8 cellular contexts compared by ENCODE assay signal in genomic region chr16:31868701-31869167, GRCh38. TPM values are rescaled to one million over a fixed set of nuclear protein-coding genes. Genes with fewer than 3 reads are reported as not detected.
DNase-seq lines count a peak whose midpoint lies in the region; ATAC-seq, FAIRE-seq and TF ChIP-seq lines count a peak whose summit lies in the region.

No MANE protein-coding gene starts in this region.

- POLR2A ChIA-PET in H1 (lab: Charles Lee; ENCODE audit: partially characterized antibody), result interaction anchor here (0.6 kb wide), 1 partner anchor 52 kb away, joined by 3 read pairs; no protein-coding TSS in a partner anchor

- no peak overlapping the region for H2BK12ac ChIP-seq in H1 (ENCODE audit: low read depth, low read length)

- no peaks in the 10 kb centered on the region for H4K20me1 ChIP-seq in H1 (replicated peaks in 1 of 2; ENCODE audit: control insufficient read depth in 1 of 2, insufficient read depth in 2 of 2, low read length in 2 of 2)

- no peak overlapping the region for H4K8ac ChIP-seq in H1 (ENCODE audit: extremely low read depth, insufficient read depth, low read length)

- H3K4me3 ChIP-seq in H1 (ENCODE audit: extremely low read depth in 1 of 4, insufficient read depth in 2 of 4, low read depth in 3 of 4, low read length in 4 of 4), result no peak overlapping the region

- no peak overlapping the region for H3K4me2 ChIP-seq in H1 (ENCODE audit: insufficient read depth in 1 of 2, low read depth in 2 of 2, low read length in 2 of 2)

- peak; percentile 31 for ATAC-seq in HG03442 (IDR thresholded peaks at IDR 0.05; ENCODE audit: unreplicated experiment)

- TF ChIP-seq CTCF in H1 (IDR thresholded peaks at IDR 0.05; ENCODE audit: control extremely low read depth in 1 of 3, insufficient read depth in 1 of 3, low read depth in 1 of 3, low read length in 3 of 3), result peak; percentile 30 to 64 (median 58)

- H2BK20ac ChIP-seq in H1 (ENCODE audit: low read length), result no peak overlapping the region

- FAIRE-seq in H1 (lab: Jason Lieb, UNC), result no peak

- no peak overlapping the region for H3K56ac ChIP-seq in H1 (replicated peaks; ENCODE audit: insufficient read length, low read depth, low read length)

- H3K4ac ChIP-seq in H1 (replicated peaks; ENCODE audit: insufficient read length, low read depth, low read length), result no peak overlapping the region

- no peak overlapping the region for H2BK15ac ChIP-seq in H1 (ENCODE audit: low read length)

- no peaks in the 10 kb centered on the region for H3K36me3 ChIP-seq in H1 (ENCODE audit: control insufficient read depth in 2 of 4, insufficient read depth in 4 of 4, low read length in 3 of 4)

- H3K18ac ChIP-seq in H1 (ENCODE audit: extremely low read depth, low read length), result no peak overlapping the region

- 33% methylated on average over 8 of the region's 8 CpGs; no CpG with 5 or more reads in 1 of the 2 experiments for WGBS in H1 (ENCODE audit: extremely low coverage in 1 of 2, insufficient coverage in 1 of 2, insufficient read length in 1 of 2, insufficient replicate concordance in 2 of 2, low coverage in 1 of 2, low lambda C conversion rate in 2 of 2, missing lambda C conversion rate in 1 of 2), 2 experiments

- H2BK120ac ChIP-seq in H1 (replicated peaks; ENCODE audit: low read depth, low read length), result no peak overlapping the region

- no peak for TF ChIP-seq POLR2A in H1 (IDR thresholded peaks at IDR 0.05; ENCODE audit: control extremely low read depth in 1 of 2, low read depth in 2 of 2, low read length in 2 of 2)

- no peaks in the 10 kb centered on the region for H3K79me1 ChIP-seq in H1 (ENCODE audit: low read depth, low read length)

- no peak overlapping the region for H3K14ac ChIP-seq in H1 (ENCODE audit: insufficient read length)

- TF ChIP-seq EP300 in H1 (IDR thresholded peaks at IDR 0.05; ENCODE audit: borderline replicate concordance in 1 of 2, low read depth in 2 of 2, low read length in 2 of 2), result no peak

- DNase-seq in SIG-M5 treated with dmso at 0.1 percent for 504 hours (lab: John Stamatoyannopoulos, UW; ENCODE audit: unreplicated experiment), result peak; percentile 55
- no peak for DNase-seq in SIG-M5 (lab: John Stamatoyannopoulos, UW)
- peak; percentile 22 for DNase-seq in NCI-H82 treated with DMSO at 0.1 percent for 48 hours (lab: John Stamatoyannopoulos, UW; ENCODE audit: unreplicated experiment)
- peak; percentile 58 to 72 for DNase-seq in activated CD8-positive, alpha-beta memory T cell treated with anti-CD3 and anti-CD28 coated beads for 1 hour (ENCODE audit: extremely low read depth in 1 of 2, low read depth in 1 of 2)
- DNase-seq in H1 (ENCODE audit: low read depth in 1 of 2, low spot score in 2 of 2), result peak in 1 of 2 experiments; percentile 80
- peak; percentile 70 for DNase-seq in middle frontal gyrus (ENCODE audit: extremely low spot score, low spot score)
- DNase-seq in stimulated activated CD8-positive, alpha-beta memory T cell treated with anti-CD3 and anti-CD28 coated beads, Interleukin-4, amount 100 ng/mL, for 1 hour (ENCODE audit: low read depth in 2 of 2, low spot score in 1 of 2), result peak; percentile 64 to 65

- peak; percentile 73 to 84 for TF ChIP-seq RAD21 in H1 (IDR thresholded peaks at IDR 0.05 in 1 of 2, conservative IDR thresholded peaks at IDR 0.05 in 1 of 2; ENCODE audit: low read depth in 2 of 2, low read length in 2 of 2)

- H3K9me3 ChIP-seq in H1 (ENCODE audit: insufficient read depth in 2 of 2, low read depth in 1 of 2, low read length in 1 of 2), result peaks cover 4 to 8% of the 10 kb centered on the region in 2 experiments; a peak in 3 of 4 replicates

- H3K79me2 ChIP-seq in H1 (ENCODE audit: control insufficient read depth in 1 of 2, insufficient read depth in 2 of 2, low read length in 2 of 2), result no peaks in the 10 kb centered on the region

- 0 out of 7 replicates have a peak, but pooled peaks cover 0 to 2% (median 0%) of the 10 kb centered on the region in 4 experiments for H3K27me3 ChIP-seq in H1 (replicated peaks in 1 of 4; ENCODE audit: control insufficient read depth in 3 of 4, extremely low read depth in 1 of 4, insufficient read depth in 3 of 4, low read length in 3 of 4)

- H3K23ac ChIP-seq in H1 (ENCODE audit: insufficient read length), result no peak overlapping the region

- no peaks in the 10 kb centered on the region; a peak in 1 of 7 replicates for H3K4me1 ChIP-seq in H1 (replicated peaks in 1 of 4; ENCODE audit: control insufficient read depth in 3 of 4, insufficient read depth in 4 of 4, low read length in 3 of 4)

- H2BK5ac ChIP-seq in H1 (ENCODE audit: low read depth, low read length), result no peak overlapping the region

- no peaks in the 10 kb centered on the region for H3K23me2 ChIP-seq in H1 (ENCODE audit: low read depth, low read length)

- no peak overlapping the region for H4K5ac ChIP-seq in H1 (ENCODE audit: insufficient read length, low read depth, low read length)

- H2AK5ac ChIP-seq in H1 (ENCODE audit: low read depth, low read length), result no peak overlapping the region

- no peak overlapping the region for H3K9ac ChIP-seq in H1 (replicated peaks in 1 of 4; ENCODE audit: extremely low read depth in 1 of 4, low read depth in 3 of 4, low read length in 3 of 4)

- H4K91ac ChIP-seq in H1 (replicated peaks; ENCODE audit: insufficient read length, low read length), result no peak overlapping the region

- no peak overlapping the region for H3K27ac ChIP-seq in H1 (ENCODE audit: low read depth, low read length)

- CTCF ChIA-PET in H1 (lab: Charles Lee; ENCODE audit: partially characterized antibody), result interaction anchor here (0.7 to 3.7 kb wide), 15 partner anchors 9 to 915 kb away, joined by 3 to 14 read pairs (median 4); no protein-coding TSS in a partner anchor

- no peak overlapping the region for H2AFZ ChIP-seq in H1 (ENCODE audit: low read length)

TF ChIP-seq in H1, 55 proteins besides CTCF, POLR2A, EP300 and RAD21:
- TF ChIP-seq TAF1 (IDR thresholded peaks at IDR 0.05; ENCODE audit: low read depth, low read length) (no peak), TCF12 (IDR thresholded peaks at IDR 0.05; ENCODE audit: low read depth, low read length) (no peak)

RNA-seq across cellular contexts. Expression of gene ZNF267, which starts 4.9 kb away (rescaled TPM):
- total RNA-seq in H1 (2021; fragmentation: NEBNext Ultra II Directional; extraction: Animal tissue kit (Norgen Biotek cat#: 25700)), result 26.5 and 28.3 TPM in 2 replicates
- 2.7 and 5.5 TPM in 2 replicates for polyA plus RNA-seq in H1 (2011; rRNA removed)
- polyA plus RNA-seq in H1 (2011; cell fraction: cytosol; rRNA removed), result 5.7 TPM
- 11.7 TPM for polyA plus RNA-seq in H1 (2011; cell fraction: nucleus; rRNA removed)
- polyA plus RNA-seq in H1 (2012, experiment 1 of 2), result 8.5 to 16.7 TPM (median 10.6 TPM) in 4 replicates
- 0.59 TPM for polyA plus RNA-seq in H1 (2012, experiment 2 of 2)
- polyA plus RNA-seq in H1 (2013, experiment 1 of 2), result 20.2 TPM
- polyA plus RNA-seq in H1 (2013, experiment 2 of 2), result 18.0 TPM
- 24.3 and 31.3 TPM in 2 replicates for polyA minus RNA-seq in H1 (2011; rRNA and poly(A)+ RNA removed)
- 13.1 TPM for polyA minus RNA-seq in H1 (2011; cell fraction: cytosol; rRNA and poly(A)+ RNA removed)
- polyA minus RNA-seq in H1 (2011; cell fraction: nucleus; rRNA and poly(A)+ RNA removed), result 82.2 TPM
